In the genomic region with DNA sequence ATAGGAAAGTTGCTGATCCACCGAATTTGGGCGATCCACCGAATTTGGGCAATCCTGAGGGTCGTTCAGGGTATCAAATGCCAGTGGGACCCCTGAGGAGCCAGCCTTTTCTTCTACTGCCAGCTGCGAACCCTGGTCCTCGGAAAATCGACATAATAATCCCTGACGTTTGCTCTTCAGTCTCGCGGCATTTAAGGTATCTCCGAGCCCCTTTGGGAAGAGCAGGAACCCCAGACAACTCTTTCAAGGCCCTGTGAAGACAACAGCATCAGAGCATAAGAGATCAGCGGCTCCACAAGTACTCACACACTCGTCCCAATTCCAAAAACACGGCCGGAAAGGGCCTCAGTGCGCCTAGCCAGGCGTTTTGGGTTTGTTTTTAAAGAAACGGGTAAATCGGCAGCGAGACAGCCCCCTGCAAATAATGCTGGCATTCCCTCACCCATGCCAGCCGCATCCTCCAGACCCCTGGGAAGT, we compare ENCODE assay signal across 11 cellular contexts. TPM values are rescaled to one million over a fixed set of nuclear protein-coding genes. Genes with fewer than 3 reads are reported as not detected.
DNase-seq lines count a peak whose midpoint lies in the region; ATAC-seq and TF ChIP-seq lines count a peak whose summit lies in the region.
"Had no signal": no experiment of that assay in that cellular context is flagged by ENCODE, and none has a peak within 500 bp of the region (broad histone marks: within the 10 kb centered on the region; RNA-seq: fewer than 3 reads in every experiment).

No MANE protein-coding gene starts in this region.

- H3K4me3 ChIP-seq in BLaER1 = peak overlapping the region; percentile 39; the same call in 1 of the 2 replicates
- H3K4me3 ChIP-seq in GM23338 = peak overlapping the region; percentile 63
- peak overlapping the region; percentile 95 for H3K4me3 ChIP-seq in endocrine pancreas (ENCODE audit: control insufficient read depth, insufficient read depth, low read length)
- peak overlapping the region; percentile 42 for H3K4me3 ChIP-seq in neural progenitor cell
- H3K4me3 ChIP-seq in sigmoid colon = no peak overlapping the region

- H3K36me3 Mint-ChIP-seq in GM23338 (ENCODE audit: low read depth) (peaks cover 2% of the 10 kb centered on the region; the same call in 1 of the 3 replicates), neural progenitor cell (no peaks in the 10 kb centered on the region)

- H3K27me3 ChIP-seq in BLaER1 = peaks cover 92% of the 10 kb centered on the region
- peaks cover 100% of the 10 kb centered on the region for H3K27me3 ChIP-seq in GM23338 (ENCODE audit: insufficient read depth)
- H3K27me3 ChIP-seq in endocrine pancreas (ENCODE audit: control insufficient read depth, insufficient read depth, low read length) = no peaks in the 10 kb centered on the region
- H3K27me3 ChIP-seq in neural progenitor cell = peaks cover 100% of the 10 kb centered on the region
- peaks cover 78 to 100% (median 100%) of the 10 kb centered on the region in 3 donors for H3K27me3 ChIP-seq in sigmoid colon

- WGBS in sigmoid colon, 2 donors = 5 to 8% methylated on average over 21 of the region's 21 CpGs

- H3K4me2 ChIP-seq in BLaER1 (no peak overlapping the region), GM23338 (peak overlapping the region; percentile 82), neural progenitor cell (peak overlapping the region; percentile 70)

- H3K36me3 ChIP-seq in BLaER1 = no peaks in the 10 kb centered on the region
- no peaks in the 10 kb centered on the region for H3K36me3 ChIP-seq in GM23338 (ENCODE audit: insufficient read depth)
- H3K36me3 ChIP-seq in endocrine pancreas (ENCODE audit: control insufficient read depth, insufficient read depth, low read length) = no peaks in the 10 kb centered on the region
- no peaks in the 10 kb centered on the region for H3K36me3 ChIP-seq in neural progenitor cell
- no peaks in the 10 kb centered on the region for H3K36me3 ChIP-seq in sigmoid colon
- H3K36me3 ChIP-seq: heart left ventricle had no signal

- H3K27me3 Mint-ChIP-seq in GM23338 (ENCODE audit: insufficient read depth, low read depth, poor library complexity) = peaks cover 83% of the 10 kb centered on the region
- peaks cover 94% of the 10 kb centered on the region for H3K27me3 Mint-ChIP-seq in neural progenitor cell (ENCODE audit: insufficient read depth, low read depth)

- H4K20me1 ChIP-seq in BLaER1 (peaks cover 6% of the 10 kb centered on the region; the same call in 1 of the 2 replicates), GM23338 (replicated peaks; ENCODE audit: insufficient read depth) (peaks cover 58% of the 10 kb centered on the region), neural progenitor cell (ENCODE audit: low read depth) (peaks cover 96% of the 10 kb centered on the region)

- H3K27ac Mint-ChIP-seq in GM23338 (no peak overlapping the region), neural progenitor cell (no peak overlapping the region)

- TF ChIP-seq CTCF in GM23338 (conservative IDR thresholded peaks at IDR 0.05; ENCODE audit: low read depth in 2 of 2) (no peak), neural progenitor cell (IDR thresholded peaks at IDR 0.05) (no peak), sigmoid colon (IDR thresholded peaks at IDR 0.05) (no peak)

- peaks cover 24% of the 10 kb centered on the region for H3K4me1 ChIP-seq in BLaER1
- H3K4me1 ChIP-seq in GM23338 (ENCODE audit: insufficient read depth) = peaks cover 68% of the 10 kb centered on the region
- H3K4me1 ChIP-seq in endocrine pancreas (ENCODE audit: control insufficient read depth, insufficient read depth, low read length) = peaks cover 8% of the 10 kb centered on the region
- H3K4me1 ChIP-seq in neural progenitor cell = peaks cover 13% of the 10 kb centered on the region
- H3K4me1 ChIP-seq in sigmoid colon = peaks cover 0 to 31% (median 23%) of the 10 kb centered on the region in 4 donors

- H3K9me3 ChIP-seq in BLaER1 = peaks cover 50% of the 10 kb centered on the region
- H3K9me3 ChIP-seq in endocrine pancreas (ENCODE audit: control insufficient read depth, low read length) = no peaks in the 10 kb centered on the region
- no peaks in the 10 kb centered on the region for H3K9me3 ChIP-seq in neural progenitor cell (ENCODE audit: low read depth)
- H3K9me3 ChIP-seq in sigmoid colon = peaks cover 0 to 5% (median 0%) of the 10 kb centered on the region in 4 donors
- H3K9me3 ChIP-seq: heart left ventricle had no signal

- H2AFZ ChIP-seq in GM23338 (no peak overlapping the region), neural progenitor cell (replicated peaks) (no peak overlapping the region)

- H3K9ac ChIP-seq in BLaER1 = no peak overlapping the region
- H3K9ac ChIP-seq in endocrine pancreas (ENCODE audit: control insufficient read depth, insufficient read depth, low read length) = peak overlapping the region; percentile 99
- H3K9ac ChIP-seq in neural progenitor cell = no peak overlapping the region

- no peak overlapping the region for H3K27ac ChIP-seq in BLaER1
- H3K27ac ChIP-seq in GM23338 (ENCODE audit: low read depth) = no peak overlapping the region
- no peak overlapping the region for H3K27ac ChIP-seq in neural progenitor cell
- no peak overlapping the region for H3K27ac ChIP-seq in sigmoid colon
- H3K27ac ChIP-seq: heart left ventricle had no signal

- ATAC-seq in GM23338 = no peak
- ATAC-seq: heart left ventricle had no signal

- H3K9me3 Mint-ChIP-seq in GM23338 (no peaks in the 10 kb centered on the region; the same call in 2 of the 3 replicates), neural progenitor cell (peaks cover 2% of the 10 kb centered on the region)

- no peak for TF ChIP-seq EP300 in sigmoid colon (IDR thresholded peaks at IDR 0.05)

- H3F3A ChIP-seq in GM23338 (replicated peaks; ENCODE audit: low read depth) (peaks cover 36% of the 10 kb centered on the region), neural progenitor cell (ENCODE audit: low read depth) (peaks cover 38% of the 10 kb centered on the region)

- H3K4me1 Mint-ChIP-seq in GM23338 (peaks cover 67% of the 10 kb centered on the region), neural progenitor cell (peaks cover 27% of the 10 kb centered on the region)

- no peaks in the 10 kb centered on the region for H3K79me2 ChIP-seq in GM23338 (replicated peaks; ENCODE audit: insufficient read depth)
- H3K79me2 ChIP-seq in neural progenitor cell (ENCODE audit: low read depth) = no peaks in the 10 kb centered on the region

- peak; percentile 65 for DNase-seq in GM23338 (ENCODE audit: low spot score)
- peak; percentile 55 for DNase-seq in neural progenitor cell (ENCODE audit: low spot score)
- DNase-seq in sigmoid colon = no peak
- DNase-seq in NCI-H146 treated with DMSO at 0.1 percent for 48 hours (lab: John Stamatoyannopoulos, UW; ENCODE audit: unreplicated experiment) = no peak
- no peak for DNase-seq in iPS-NIHi11 (ENCODE audit: low spot score)
- DNase-seq in midbrain (lab: John Stamatoyannopoulos, UW) = no peak
- DNase-seq: heart left ventricle, NCI-H510A, SIG-M5 had no signal

- no peak for TF ChIP-seq POLR2A in sigmoid colon (IDR thresholded peaks at IDR 0.05)

- H3K9me2 ChIP-seq in GM23338 (ENCODE audit: insufficient read depth) = no peaks in the 10 kb centered on the region

- intact Hi-C loops in sigmoid colon (cut with DNase I) = no loop called here

- peak overlapping the region; percentile 70 for H3K4me3 Mint-ChIP-seq in GM23338
- peak overlapping the region; percentile 48 for H3K4me3 Mint-ChIP-seq in neural progenitor cell

RNA-seq across cellular contexts. Expression of gene SIM1, which starts 1.0 kb away (rescaled TPM):
- 0.23 and 0.49 TPM in 2 replicates for total RNA-seq in GM23338 (2014; rRNA removed; shearing (Covaris generic))
- polyA plus RNA-seq in GM23338 (2016; fragmentation: Nextera tagmentation; extraction: Ambion mirVana) (0.14 and 0.42 TPM in 2 replicates), sigmoid colon (not detected)
- total RNA-seq in neural progenitor cell (ENCODE audit: low replicate concordance) (not detected in 2 replicates), sigmoid colon (not detected)
- polyA plus RNA-seq: heart left ventricle had no signal

Comparison
In these comparisons a context has a peak if more than half of its experiments do, and no peak if none do; other contexts are left out.
1. H3K4me3 ChIP-seq: peak in BLaER1 (single experiment), GM23338 (single experiment), endocrine pancreas (single experiment) and neural progenitor cell (single experiment); none in sigmoid colon (0 of 4).
2. DNase-seq: peak in GM23338 (single experiment) and neural progenitor cell (single experiment); none in sigmoid colon (single experiment), NCI-H146 treated with DMSO at 0.1 percent for 48 hours (single experiment), iPS-NIHi11 (single experiment) and midbrain (single experiment).